In genomic region chr6:42813074-42813645, GRCh38 we compare ENCODE assay signal across 15 cellular contexts.
"Had no signal": no experiment of that assay in that cellular context is flagged by ENCODE, and none has a peak within 500 bp of the region (broad histone marks: within the 10 kb centered on the region; RNA-seq: fewer than 3 reads in every experiment).

No MANE protein-coding gene starts in this region.

- H3K36me3 Mint-ChIP-seq: natural killer cell treated with Interleukin-12 subunit alpha and Interleukin-12 subunit beta and Interleukin-15 and Interleukin-18, amount 100 ng/mL, for 72 hours; WTC11 had no signal

- H3K9me3 Mint-ChIP-seq: activated CD4-positive, alpha-beta T cell treated with anti-CD3 and anti-CD28 coated beads, Interleukin-2, amount 10 ng/mL, durations not matched to agents 7 days and 5 days; natural killer cell treated with Interleukin-12 subunit alpha and Interleukin-12 subunit beta and Interleukin-15 and Interleukin-18, amount 100 ng/mL, for 72 hours; WTC11 had no signal

- DNase-seq: activated CD4-positive, alpha-beta T cell treated with anti-CD3 and anti-CD28 coated beads, Interleukin-2, amount 10 ng/mL, durations not matched to agents 7 days and 5 days; activated effector memory CD4-positive, alpha-beta T cell treated with Interleukin-2 at 50 U/mL for 16 hours; cortex of kidney; heart right ventricle; islet precursor cell; left cardiac atrium; midbrain; ovary; spleen; stimulated activated CD4-positive, alpha-beta T cell treated with anti-CD3 and anti-CD28 coated beads, Interleukin-4, amount 100 ng/mL, for 1 hour; T1000; testis; trophoblast cell had no signal

- H3K27me3 Mint-ChIP-seq: activated CD4-positive, alpha-beta T cell treated with anti-CD3 and anti-CD28 coated beads, Interleukin-2, amount 10 ng/mL, durations not matched to agents 7 days and 5 days; natural killer cell treated with Interleukin-12 subunit alpha and Interleukin-12 subunit beta and Interleukin-15 and Interleukin-18, amount 100 ng/mL, for 72 hours had no signal

- H3K4me3 Mint-ChIP-seq: activated CD4-positive, alpha-beta T cell treated with anti-CD3 and anti-CD28 coated beads, Interleukin-2, amount 10 ng/mL, durations not matched to agents 7 days and 5 days; natural killer cell treated with Interleukin-12 subunit alpha and Interleukin-12 subunit beta and Interleukin-15 and Interleukin-18, amount 100 ng/mL, for 72 hours; WTC11 had no signal

- H3K27ac Mint-ChIP-seq: activated CD4-positive, alpha-beta T cell treated with anti-CD3 and anti-CD28 coated beads, Interleukin-2, amount 10 ng/mL, durations not matched to agents 7 days and 5 days; natural killer cell treated with Interleukin-12 subunit alpha and Interleukin-12 subunit beta and Interleukin-15 and Interleukin-18, amount 100 ng/mL, for 72 hours; WTC11 had no signal

- H3K4me1 Mint-ChIP-seq: activated CD4-positive, alpha-beta T cell treated with anti-CD3 and anti-CD28 coated beads, Interleukin-2, amount 10 ng/mL, durations not matched to agents 7 days and 5 days had no signal

- ATAC-seq: heart right ventricle; left cardiac atrium; natural killer cell treated with Interleukin-12 subunit alpha and Interleukin-12 subunit beta and Interleukin-15 and Interleukin-18, amount 100 ng/mL, for 72 hours; WTC11 had no signal
